22 cellular contexts compared by ENCODE assay signal in genomic region chr10:47021850-47022249, GRCh38.
DNase-seq lines count a peak whose midpoint lies in the region; ATAC-seq and TF ChIP-seq lines count a peak whose summit lies in the region.
"Had no signal": no experiment of that assay in that cellular context is flagged by ENCODE, and none has a peak within 500 bp of the region (broad histone marks: within the 10 kb centered on the region; RNA-seq: fewer than 3 reads in every experiment).

No MANE protein-coding gene starts in this region.

- no peak overlapping the region for H3K4me3 Mint-ChIP-seq in HFFc6
- no peak overlapping the region for H3K4me3 Mint-ChIP-seq in type B pancreatic cell
- H3K4me3 Mint-ChIP-seq: activated naive CD8-positive, alpha-beta T cell treated with anti-CD3 and anti-CD28 coated beads for 36 hours; brain; CD4-positive, alpha-beta T cell; natural killer cell treated with Interleukin-12 subunit alpha and Interleukin-12 subunit beta and Interleukin-15 and Interleukin-18, amount 100 ng/mL, for 72 hours had no signal

- no peaks in the 10 kb centered on the region for H3K27me3 ChIP-seq in right cardiac atrium (ENCODE audit: control insufficient read depth, insufficient read depth)
- H3K27me3 ChIP-seq: uterus had no signal

- H3K27ac Mint-ChIP-seq in HFFc6 (no peak overlapping the region), type B pancreatic cell (no peak overlapping the region)
- H3K27ac Mint-ChIP-seq: activated naive CD8-positive, alpha-beta T cell treated with anti-CD3 and anti-CD28 coated beads for 36 hours; brain; CD4-positive, alpha-beta T cell; natural killer cell treated with Interleukin-12 subunit alpha and Interleukin-12 subunit beta and Interleukin-15 and Interleukin-18, amount 100 ng/mL, for 72 hours had no signal

- no peak overlapping the region for H3K4me3 ChIP-seq in right cardiac atrium (ENCODE audit: low read length)
- H3K4me3 ChIP-seq in cardiac fibroblast (replicated peaks in 1 of 2; ENCODE audit: low read depth in 2 of 2, low read length in 2 of 2): no peak overlapping the region
- H3K4me3 ChIP-seq: gastroesophageal sphincter, uterus had no signal

- H3K36me3 Mint-ChIP-seq in HFFc6 (ENCODE audit: low read depth) (no peaks in the 10 kb centered on the region), type B pancreatic cell (no peaks in the 10 kb centered on the region)
- H3K36me3 Mint-ChIP-seq: activated naive CD8-positive, alpha-beta T cell treated with anti-CD3 and anti-CD28 coated beads for 36 hours; brain; natural killer cell treated with Interleukin-12 subunit alpha and Interleukin-12 subunit beta and Interleukin-15 and Interleukin-18, amount 100 ng/mL, for 72 hours had no signal

- H3K27me3 Mint-ChIP-seq in HFFc6 (ENCODE audit: insufficient read depth) (peaks cover 4% of the 10 kb centered on the region; the same call in 1 of the 2 replicates), type B pancreatic cell (peaks cover 4% of the 10 kb centered on the region)
- H3K27me3 Mint-ChIP-seq: brain; CD4-positive, alpha-beta T cell had no signal

- intact Hi-C loops in Right ventricle myocardium inferior (cut with DNase I): no loop called here
- intact Hi-C loops in right cardiac atrium (cut with DNase I): no loop called here

- DNase-seq in Right ventricle myocardium inferior (ENCODE audit: missing footprints) (peak; percentile 7), right cardiac atrium (no peak), HFFc6 (no peak), cardiac fibroblast (ENCODE audit: low read depth in 2 of 2) (no peak), GM10266 (ENCODE audit: extremely low spot score) (no peak), type B pancreatic cell (ENCODE audit: extremely low spot score, unreplicated experiment) (no peak)
- peak; percentile 17 for DNase-seq in stimulated activated CD8-positive, alpha-beta memory T cell treated with anti-CD3 and anti-CD28 coated beads, Interleukin-4, amount 100 ng/mL, for 48 hours
- DNase-seq in effector CD8-positive, alpha-beta T cell (lab: John Stamatoyannopoulos, UW): no peak
- DNase-seq: activated CD4-positive, alpha-beta T cell treated with anti-CD3 and anti-CD28 coated beads for 48 hours; activated naive CD8-positive, alpha-beta T cell treated with anti-CD3 and anti-CD28 coated beads for 36 hours; activated T-cell treated with anti-CD3 and anti-CD28 coated beads, Interleukin-2, amount 50 U/mL, for 1 hour; DMS53; erythroblast; NCI-H1048; NCI-H2029; NCI-H446; small intestine had no signal

- H3K27ac ChIP-seq in right cardiac atrium (ENCODE audit: low read length): no peak overlapping the region
- H3K27ac ChIP-seq: uterus had no signal

- WGBS in right cardiac atrium: 89% methylated on average over 6 of the region's 6 CpGs

- H3K4me1 ChIP-seq in right cardiac atrium (ENCODE audit: control insufficient read depth, insufficient read depth, low read length): no peaks in the 10 kb centered on the region
- H3K4me1 ChIP-seq: uterus had no signal

- TF ChIP-seq CTCF in HFFc6 (IDR thresholded peaks at IDR 0.05): peak; percentile 67
- TF ChIP-seq CTCF in cardiac fibroblast (IDR thresholded peaks at IDR 0.05; ENCODE audit: low read depth, low read length): peak; percentile 5
- no peak for TF ChIP-seq CTCF in GM10266 (IDR thresholded peaks at IDR 0.05; ENCODE audit: control insufficient read depth, insufficient read depth, low read depth, missing control alignments)
- TF ChIP-seq CTCF in type B pancreatic cell (conservative IDR thresholded peaks at IDR 0.05): no peak

- no peaks in the 10 kb centered on the region for H3K9me3 Mint-ChIP-seq in HFFc6
- H3K9me3 Mint-ChIP-seq in type B pancreatic cell: no peaks in the 10 kb centered on the region
- H3K9me3 Mint-ChIP-seq: activated naive CD8-positive, alpha-beta T cell treated with anti-CD3 and anti-CD28 coated beads for 36 hours; CD4-positive, alpha-beta T cell; natural killer cell treated with Interleukin-12 subunit alpha and Interleukin-12 subunit beta and Interleukin-15 and Interleukin-18, amount 100 ng/mL, for 72 hours had no signal

- H3K9me3 ChIP-seq in right cardiac atrium (ENCODE audit: control insufficient read depth, low read length): no peaks in the 10 kb centered on the region
- H3K9me3 ChIP-seq: gastroesophageal sphincter, uterus had no signal

- ATAC-seq in Right ventricle myocardium inferior (no peak), right cardiac atrium (no peak)
- ATAC-seq: gastroesophageal sphincter; natural killer cell treated with Interleukin-12 subunit alpha and Interleukin-12 subunit beta and Interleukin-15 and Interleukin-18, amount 100 ng/mL, for 72 hours had no signal

- H3K4me1 Mint-ChIP-seq in HFFc6 (ENCODE audit: low read depth) (peaks cover 20% of the 10 kb centered on the region), type B pancreatic cell (ENCODE audit: unreplicated experiment) (peaks cover 8% of the 10 kb centered on the region)

Comparison
In these comparisons a context has a peak if more than half of its experiments do, and no peak if none do; other contexts are left out.
1. DNase-seq: peak in Right ventricle myocardium inferior (single experiment) and stimulated activated CD8-positive, alpha-beta memory T cell treated with anti-CD3 and anti-CD28 coated beads, Interleukin-4, amount 100 ng/mL, for 48 hours (single experiment); none in right cardiac atrium (0 of 3), HFFc6 (single experiment), cardiac fibroblast (0 of 2), GM10266 (single experiment), type B pancreatic cell (single experiment) and effector CD8-positive, alpha-beta T cell (single experiment).
2. CTCF ChIP-seq: peak in HFFc6 (single experiment) and cardiac fibroblast (single experiment); none in GM10266 (single experiment) and type B pancreatic cell (single experiment).